Comparison of ENCODE assay signal across 8 cellular contexts in genomic region chr12:57462307-57463253, GRCh38. TPM values are rescaled to one million over a fixed set of nuclear protein-coding genes. Genes with fewer than 3 reads are reported as not detected.
A peak's percentile ranks its signal among the peaks of the same experiment; 100 is the strongest.
DNase-seq lines count a peak whose midpoint lies in the region; ATAC-seq and TF ChIP-seq lines count a peak whose summit lies in the region.

No MANE protein-coding gene starts in this region.

- ATAC-seq in HG02610 (IDR thresholded peaks at IDR 0.05; ENCODE audit: unreplicated experiment) = peak; percentile 60

- peaks cover 29% of the 10 kb centered on the region for H3K27me3 Mint-ChIP-seq in type B pancreatic cell

- H3K36me3 Mint-ChIP-seq in type B pancreatic cell = no peaks in the 10 kb centered on the region

- H3K4me3 Mint-ChIP-seq in type B pancreatic cell = peak overlapping the region; percentile 93

- H3K27ac Mint-ChIP-seq in type B pancreatic cell = peak overlapping the region; percentile 93

- H3K9me3 Mint-ChIP-seq in type B pancreatic cell = no peaks in the 10 kb centered on the region

- DNase-seq in NCI-H1092 (lab: John Stamatoyannopoulos, UW) = peak; percentile 54
- DNase-seq in SKM-1 (lab: John Stamatoyannopoulos, UW; ENCODE audit: unreplicated experiment) = peak; percentile 31
- peak; percentile 82 for DNase-seq in activated naive CD8-positive, alpha-beta T cell treated with anti-CD3 and anti-CD28 coated beads, Interleukin-2, amount 50 U/mL, for 16 hours (ENCODE audit: low read depth, low spot score)
- DNase-seq in cardiac septum (ENCODE audit: low spot score) = peak; percentile 93
- peak; percentile 77 for DNase-seq in pons (ENCODE audit: low spot score)
- DNase-seq in type B pancreatic cell (ENCODE audit: extremely low spot score, unreplicated experiment) = peak; percentile 93

- TF ChIP-seq CTCF in GM12873 (IDR thresholded peaks at IDR 0.05; ENCODE audit: insufficient read depth, low read depth, low read length, missing control alignments) (peak; percentile 94), type B pancreatic cell (conservative IDR thresholded peaks at IDR 0.05) (peak; percentile 96)

- H3K4me1 Mint-ChIP-seq in type B pancreatic cell (ENCODE audit: unreplicated experiment) = peaks cover 21% of the 10 kb centered on the region

- intact Hi-C loops in cardiac septum (cut with DNase I) = no loop called here

RNA-seq across cellular contexts. Expression of gene GLI1, which starts 3.0 kb away (rescaled TPM):
- 0.83 TPM for total RNA-seq in cardiac septum
- total RNA-seq in type B pancreatic cell (ENCODE audit: low replicate concordance) = 3.5 and 22.7 TPM in 2 replicates

RNA-seq across cellular contexts. Expression of gene INHBE, which starts 7.5 kb away (rescaled TPM):
- 0.73 TPM for total RNA-seq in cardiac septum
- 0.27 and 0.29 TPM in 2 replicates for total RNA-seq in type B pancreatic cell (ENCODE audit: low replicate concordance)

RNA-seq across cellular contexts. Expression of gene ARHGAP9, which starts 17.1 kb away (rescaled TPM):
- total RNA-seq in cardiac septum (5.9 TPM), type B pancreatic cell (ENCODE audit: low replicate concordance) (0.52 and 1.8 TPM in 2 replicates)

RNA-seq across cellular contexts. Expression of gene MARS1, which starts 25.3 kb away (rescaled TPM):
- total RNA-seq in cardiac septum = 89.2 TPM
- 200 and 211 TPM in 2 replicates for total RNA-seq in type B pancreatic cell (ENCODE audit: low replicate concordance)

RNA-seq across cellular contexts. Expression of gene INHBC, which starts 28.0 kb away (rescaled TPM):
- total RNA-seq in cardiac septum = not detected
- total RNA-seq in type B pancreatic cell (ENCODE audit: low replicate concordance) = not detected in 2 replicates

Comparison
In these comparisons a context has a peak if more than half of its experiments do, and no peak if none do; other contexts are left out.
1. Peak in every context shown above with its lines: DNase-seq and ATAC-seq.
2. DNase-seq: peak in every context shown above with its lines; median percentile 93 in cardiac septum; 93 in type B pancreatic cell; 82 in activated naive CD8-positive, alpha-beta T cell treated with anti-CD3 and anti-CD28 coated beads, Interleukin-2, amount 50 U/mL, for 16 hours; 77 in pons; 54 in NCI-H1092; 31 in SKM-1.